21 cellular contexts compared by ENCODE assay signal in the genomic region with DNA sequence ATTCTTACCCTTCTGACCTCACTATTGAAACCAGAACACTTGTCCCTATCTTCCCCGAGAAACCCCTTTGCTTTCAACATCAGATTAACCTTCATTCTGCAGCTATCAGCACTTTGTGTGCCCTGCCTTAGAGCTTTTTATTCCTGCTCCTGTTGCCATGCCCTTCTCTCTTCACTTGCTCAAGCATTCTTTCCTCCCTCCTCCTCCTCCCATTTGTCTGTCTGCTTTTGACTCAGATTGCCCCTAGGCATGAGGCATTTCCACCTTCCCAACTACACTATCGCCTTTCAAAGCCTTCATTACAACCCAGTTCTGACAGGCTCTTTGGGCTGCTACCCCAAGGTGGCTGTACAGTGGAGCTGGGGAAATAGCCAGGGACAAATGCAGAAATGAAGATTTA.
DNase-seq lines count a peak whose midpoint lies in the region; ATAC-seq lines count a peak whose summit lies in the region.
"Had no signal": no experiment of that assay in that cellular context is flagged by ENCODE, and none has a peak within 500 bp of the region (broad histone marks: within the 10 kb centered on the region; RNA-seq: fewer than 3 reads in every experiment).

No MANE protein-coding gene starts in this region.

- no peak overlapping the region for H4K12ac ChIP-seq in trophoblast cell (ENCODE audit: low read depth, low read length)

- peaks cover 11% of the 10 kb centered on the region for H3K79me1 ChIP-seq in trophoblast cell (ENCODE audit: low read length)

- no peak overlapping the region for H2AFZ ChIP-seq in trophoblast cell (ENCODE audit: insufficient read depth, low read length, poor library complexity)

- no peak for ATAC-seq in GM19467 (IDR thresholded peaks at IDR 0.05; ENCODE audit: unreplicated experiment)
- no peak for ATAC-seq in GM19035 (IDR thresholded peaks at IDR 0.05; ENCODE audit: unreplicated experiment)
- ATAC-seq: left ventricle myocardium superior, right cardiac atrium had no signal

- peak; percentile 15 for DNase-seq in HPDE6-E6E7 (ENCODE audit: extremely low spot score)
- peak; percentile 23 for DNase-seq in NT2/D1 (ENCODE audit: low read depth, low spot score)
- DNase-seq in epithelial cell of prostate (ENCODE audit: low read depth, low spot score), result peak; percentile 34
- DNase-seq in trophoblast cell, result peak; percentile 42 to 76
- no peak for DNase-seq in T-helper 2 cell treated with Interferon-gamma antibody and Interleukin-4, amounts not matched to agents 5 μg/mL and 100 μg/mL, for 36 hours (ENCODE audit: low spot score)
- DNase-seq: activated CD4-positive, alpha-beta T cell treated with anti-CD3 and anti-CD28 coated beads, Interleukin-2, amount 10 ng/mL, durations not matched to agents 7 days and 5 days; activated CD8-positive, alpha-beta memory T cell treated with anti-CD3 and anti-CD28 coated beads, Interleukin-2, amount 50 U/mL, for 4 hours; activated gamma-delta T cell; amniotic stem cell; central memory CD4-positive, alpha-beta T cell; esophagus squamous epithelium; left ventricle myocardium superior; MM.1S; NCI-H187 treated with DMSO at 0.1 percent for 48 hours; NCI-H510A; right cardiac atrium; Right ventricle myocardium superior; stimulated activated naive CD4-positive, alpha-beta T cell; thyroid gland had no signal

- H3K23ac ChIP-seq in trophoblast cell (ENCODE audit: low read length), result no peak overlapping the region

- H3K9ac ChIP-seq in NT2/D1 (ENCODE audit: insufficient read length, low read depth), result no peak overlapping the region
- H3K9ac ChIP-seq in trophoblast cell (ENCODE audit: low read length), result no peak overlapping the region

- H3K4me3 Mint-ChIP-seq in T-helper 2 cell treated with Interferon-gamma antibody and Interleukin-4, amounts not matched to agents 5 μg/mL and 100 μg/mL, for 36 hours, result no peak overlapping the region
- H3K4me3 Mint-ChIP-seq: activated CD4-positive, alpha-beta T cell treated with anti-CD3 and anti-CD28 coated beads, Interleukin-2, amount 10 ng/mL, durations not matched to agents 7 days and 5 days had no signal

- H3K9me3 ChIP-seq in NT2/D1 (ENCODE audit: insufficient read depth, low read length) (no peaks in the 10 kb centered on the region), trophoblast cell (ENCODE audit: insufficient read depth, low read depth, low read length) (no peaks in the 10 kb centered on the region)
- H3K9me3 ChIP-seq: esophagus squamous epithelium, thyroid gland had no signal

- no peak overlapping the region for H3K18ac ChIP-seq in trophoblast cell (ENCODE audit: low read length)

- no peak overlapping the region for H3K27ac Mint-ChIP-seq in T-helper 2 cell treated with Interferon-gamma antibody and Interleukin-4, amounts not matched to agents 5 μg/mL and 100 μg/mL, for 36 hours
- H3K27ac Mint-ChIP-seq: activated CD4-positive, alpha-beta T cell treated with anti-CD3 and anti-CD28 coated beads, Interleukin-2, amount 10 ng/mL, durations not matched to agents 7 days and 5 days had no signal

- H3K4ac ChIP-seq in trophoblast cell (ENCODE audit: low read depth, low read length), result no peak overlapping the region

- H3K36me3 Mint-ChIP-seq in T-helper 2 cell treated with Interferon-gamma antibody and Interleukin-4, amounts not matched to agents 5 μg/mL and 100 μg/mL, for 36 hours (ENCODE audit: low read depth), result peaks cover 5% of the 10 kb centered on the region

- no peaks in the 10 kb centered on the region for H3K4me1 Mint-ChIP-seq in T-helper 2 cell treated with Interferon-gamma antibody and Interleukin-4, amounts not matched to agents 5 μg/mL and 100 μg/mL, for 36 hours (ENCODE audit: low read depth)
- H3K4me1 Mint-ChIP-seq: activated CD4-positive, alpha-beta T cell treated with anti-CD3 and anti-CD28 coated beads, Interleukin-2, amount 10 ng/mL, durations not matched to agents 7 days and 5 days had no signal

- peak overlapping the region; percentile 24 for H3K4me2 ChIP-seq in trophoblast cell (ENCODE audit: low read length)

- no peaks in the 10 kb centered on the region for H3K27me3 ChIP-seq in NT2/D1 (ENCODE audit: insufficient read depth, insufficient read length)
- H3K27me3 ChIP-seq in trophoblast cell (ENCODE audit: insufficient read depth, low read length), result no peaks in the 10 kb centered on the region
- H3K27me3 ChIP-seq: esophagus squamous epithelium, thyroid gland had no signal

- H3K36me3 ChIP-seq in NT2/D1 (ENCODE audit: insufficient read depth, insufficient read length, low read length) (peaks cover 11% of the 10 kb centered on the region), trophoblast cell (ENCODE audit: control insufficient read depth in 1 of 2, insufficient read depth in 2 of 2, low read length in 2 of 2) (peaks cover 2 to 4% of the 10 kb centered on the region in 2 experiments)

- no peak overlapping the region for H2AK5ac ChIP-seq in trophoblast cell (ENCODE audit: low read length)

- no peak overlapping the region for H2BK12ac ChIP-seq in trophoblast cell (ENCODE audit: low read length)

- H3K27me3 Mint-ChIP-seq in T-helper 2 cell treated with Interferon-gamma antibody and Interleukin-4, amounts not matched to agents 5 μg/mL and 100 μg/mL, for 36 hours (ENCODE audit: low read depth), result no peaks in the 10 kb centered on the region
- H3K27me3 Mint-ChIP-seq: activated CD4-positive, alpha-beta T cell treated with anti-CD3 and anti-CD28 coated beads, Interleukin-2, amount 10 ng/mL, durations not matched to agents 7 days and 5 days had no signal

- no peaks in the 10 kb centered on the region for H3K79me2 ChIP-seq in trophoblast cell (ENCODE audit: control insufficient read depth, insufficient read depth, low read length, poor library complexity)

- H3K27ac ChIP-seq in epithelial cell of prostate (no peak overlapping the region), trophoblast cell (ENCODE audit: low read depth, low read length) (peak overlapping the region; percentile 82)
- H3K27ac ChIP-seq: esophagus squamous epithelium, thyroid gland had no signal

- H3K4me1 ChIP-seq in NT2/D1 (ENCODE audit: insufficient read depth, insufficient read length) (no peaks in the 10 kb centered on the region), trophoblast cell (ENCODE audit: control insufficient read depth in 1 of 2, insufficient read depth in 2 of 2, low read length in 2 of 2) (peaks cover 14 to 29% of the 10 kb centered on the region in 2 experiments)
- H3K4me1 ChIP-seq: thyroid gland had no signal

- H4K91ac ChIP-seq in trophoblast cell (ENCODE audit: low read depth, low read length), result no peak overlapping the region

- no CpG with 5 or more reads among the region's 2 CpGs for WGBS in trophoblast cell (ENCODE audit: extremely low coverage, insufficient coverage, insufficient read length)

- no peak overlapping the region for H3K14ac ChIP-seq in trophoblast cell (ENCODE audit: low read length)

- H3K4me3 ChIP-seq in NT2/D1 (ENCODE audit: insufficient read length, low read depth) (no peak overlapping the region), trophoblast cell (ENCODE audit: low read depth, low read length) (no peak overlapping the region)
- H3K4me3 ChIP-seq: esophagus squamous epithelium, thyroid gland had no signal

- no peak overlapping the region for H2BK5ac ChIP-seq in trophoblast cell (ENCODE audit: low read depth, low read length, poor library complexity)

- no peak overlapping the region for H2BK120ac ChIP-seq in trophoblast cell (ENCODE audit: insufficient read depth, low read length, poor library complexity)

- no peaks in the 10 kb centered on the region for H3K9me3 Mint-ChIP-seq in T-helper 2 cell treated with Interferon-gamma antibody and Interleukin-4, amounts not matched to agents 5 μg/mL and 100 μg/mL, for 36 hours
- H3K9me3 Mint-ChIP-seq: activated CD4-positive, alpha-beta T cell treated with anti-CD3 and anti-CD28 coated beads, Interleukin-2, amount 10 ng/mL, durations not matched to agents 7 days and 5 days had no signal

- no peak overlapping the region for H4K8ac ChIP-seq in trophoblast cell (ENCODE audit: low read depth, low read length)
